Comparison of ENCODE assay signal across 1 cellular context in the genomic region with DNA sequence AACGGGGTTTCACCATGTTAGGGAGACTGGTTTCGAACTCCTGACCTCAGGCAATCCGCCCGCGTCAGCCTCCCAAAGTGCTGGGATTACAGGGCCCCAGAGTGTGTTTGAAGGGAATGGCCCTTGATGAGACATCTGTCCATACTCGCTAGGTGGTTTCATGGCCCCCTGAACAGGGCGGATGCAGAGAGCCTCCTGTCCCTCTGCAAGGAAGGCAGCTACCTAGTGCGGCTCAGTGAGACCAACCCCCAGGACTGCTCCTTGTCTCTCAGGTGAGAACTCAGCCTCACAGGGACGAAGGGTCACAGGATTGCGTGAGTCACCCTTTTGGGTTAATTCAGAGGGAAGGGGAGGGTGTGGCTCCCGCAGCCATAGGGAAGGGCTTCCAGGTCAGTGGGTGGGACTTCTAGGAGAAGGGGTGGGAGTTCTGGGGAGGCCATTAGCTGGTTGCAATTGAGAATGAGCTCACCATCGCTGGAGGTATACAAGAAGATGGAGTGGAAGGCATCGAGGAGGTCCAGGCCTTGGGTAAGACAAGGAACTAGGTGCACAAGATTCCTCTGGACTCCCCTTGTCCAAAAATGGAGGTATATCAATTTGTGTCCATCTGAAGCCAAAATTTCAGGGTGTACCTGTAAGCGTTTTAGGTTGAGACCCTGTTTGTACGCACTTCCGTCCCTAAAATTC.
TF ChIP-seq lines count a peak whose summit lies in the region.

No MANE protein-coding gene starts in this region.

TF ChIP-seq in H1, 55 proteins besides CTCF, POLR2A, EP300 and RAD21:
- TF ChIP-seq ZNF274 (IDR thresholded peaks at IDR 0.05; ENCODE audit: borderline replicate concordance, extremely low read depth, low read length) (no peak), POU5F1 (IDR thresholded peaks at IDR 0.05; ENCODE audit: low read depth, low read length) (no peak), YY1 (IDR thresholded peaks at IDR 0.05; ENCODE audit: low read depth, low read length) (no peak), EZH2 (IDR thresholded peaks at IDR 0.05; ENCODE audit: low read depth, low read length, severe bottlenecking) (no peak), GABPA (IDR thresholded peaks at IDR 0.05; ENCODE audit: borderline replicate concordance, insufficient read depth, low read length) (no peak), PHF8 (conservative IDR thresholded peaks at IDR 0.05; ENCODE audit: low read depth, low read length) (no peak), SAP30 (IDR thresholded peaks at IDR 0.05; ENCODE audit: insufficient read depth, insufficient replicate concordance, low read length) (no peak), NRF1 (IDR thresholded peaks at IDR 0.05; ENCODE audit: low read depth, low read length) (no peak), BACH1 (IDR thresholded peaks at IDR 0.05; ENCODE audit: low read length) (no peak), MAFK (IDR thresholded peaks at IDR 0.05; ENCODE audit: low read depth, low read length) (no peak), RNF2 (IDR thresholded peaks at IDR 0.05; ENCODE audit: borderline replicate concordance, low read depth, low read length, missing control alignments, poor library complexity, severe bottlenecking) (no peak), KDM4A (IDR thresholded peaks at IDR 0.05; ENCODE audit: low read depth, low read length, severe bottlenecking) (no peak)
- TF ChIP-seq, protein P1, sequence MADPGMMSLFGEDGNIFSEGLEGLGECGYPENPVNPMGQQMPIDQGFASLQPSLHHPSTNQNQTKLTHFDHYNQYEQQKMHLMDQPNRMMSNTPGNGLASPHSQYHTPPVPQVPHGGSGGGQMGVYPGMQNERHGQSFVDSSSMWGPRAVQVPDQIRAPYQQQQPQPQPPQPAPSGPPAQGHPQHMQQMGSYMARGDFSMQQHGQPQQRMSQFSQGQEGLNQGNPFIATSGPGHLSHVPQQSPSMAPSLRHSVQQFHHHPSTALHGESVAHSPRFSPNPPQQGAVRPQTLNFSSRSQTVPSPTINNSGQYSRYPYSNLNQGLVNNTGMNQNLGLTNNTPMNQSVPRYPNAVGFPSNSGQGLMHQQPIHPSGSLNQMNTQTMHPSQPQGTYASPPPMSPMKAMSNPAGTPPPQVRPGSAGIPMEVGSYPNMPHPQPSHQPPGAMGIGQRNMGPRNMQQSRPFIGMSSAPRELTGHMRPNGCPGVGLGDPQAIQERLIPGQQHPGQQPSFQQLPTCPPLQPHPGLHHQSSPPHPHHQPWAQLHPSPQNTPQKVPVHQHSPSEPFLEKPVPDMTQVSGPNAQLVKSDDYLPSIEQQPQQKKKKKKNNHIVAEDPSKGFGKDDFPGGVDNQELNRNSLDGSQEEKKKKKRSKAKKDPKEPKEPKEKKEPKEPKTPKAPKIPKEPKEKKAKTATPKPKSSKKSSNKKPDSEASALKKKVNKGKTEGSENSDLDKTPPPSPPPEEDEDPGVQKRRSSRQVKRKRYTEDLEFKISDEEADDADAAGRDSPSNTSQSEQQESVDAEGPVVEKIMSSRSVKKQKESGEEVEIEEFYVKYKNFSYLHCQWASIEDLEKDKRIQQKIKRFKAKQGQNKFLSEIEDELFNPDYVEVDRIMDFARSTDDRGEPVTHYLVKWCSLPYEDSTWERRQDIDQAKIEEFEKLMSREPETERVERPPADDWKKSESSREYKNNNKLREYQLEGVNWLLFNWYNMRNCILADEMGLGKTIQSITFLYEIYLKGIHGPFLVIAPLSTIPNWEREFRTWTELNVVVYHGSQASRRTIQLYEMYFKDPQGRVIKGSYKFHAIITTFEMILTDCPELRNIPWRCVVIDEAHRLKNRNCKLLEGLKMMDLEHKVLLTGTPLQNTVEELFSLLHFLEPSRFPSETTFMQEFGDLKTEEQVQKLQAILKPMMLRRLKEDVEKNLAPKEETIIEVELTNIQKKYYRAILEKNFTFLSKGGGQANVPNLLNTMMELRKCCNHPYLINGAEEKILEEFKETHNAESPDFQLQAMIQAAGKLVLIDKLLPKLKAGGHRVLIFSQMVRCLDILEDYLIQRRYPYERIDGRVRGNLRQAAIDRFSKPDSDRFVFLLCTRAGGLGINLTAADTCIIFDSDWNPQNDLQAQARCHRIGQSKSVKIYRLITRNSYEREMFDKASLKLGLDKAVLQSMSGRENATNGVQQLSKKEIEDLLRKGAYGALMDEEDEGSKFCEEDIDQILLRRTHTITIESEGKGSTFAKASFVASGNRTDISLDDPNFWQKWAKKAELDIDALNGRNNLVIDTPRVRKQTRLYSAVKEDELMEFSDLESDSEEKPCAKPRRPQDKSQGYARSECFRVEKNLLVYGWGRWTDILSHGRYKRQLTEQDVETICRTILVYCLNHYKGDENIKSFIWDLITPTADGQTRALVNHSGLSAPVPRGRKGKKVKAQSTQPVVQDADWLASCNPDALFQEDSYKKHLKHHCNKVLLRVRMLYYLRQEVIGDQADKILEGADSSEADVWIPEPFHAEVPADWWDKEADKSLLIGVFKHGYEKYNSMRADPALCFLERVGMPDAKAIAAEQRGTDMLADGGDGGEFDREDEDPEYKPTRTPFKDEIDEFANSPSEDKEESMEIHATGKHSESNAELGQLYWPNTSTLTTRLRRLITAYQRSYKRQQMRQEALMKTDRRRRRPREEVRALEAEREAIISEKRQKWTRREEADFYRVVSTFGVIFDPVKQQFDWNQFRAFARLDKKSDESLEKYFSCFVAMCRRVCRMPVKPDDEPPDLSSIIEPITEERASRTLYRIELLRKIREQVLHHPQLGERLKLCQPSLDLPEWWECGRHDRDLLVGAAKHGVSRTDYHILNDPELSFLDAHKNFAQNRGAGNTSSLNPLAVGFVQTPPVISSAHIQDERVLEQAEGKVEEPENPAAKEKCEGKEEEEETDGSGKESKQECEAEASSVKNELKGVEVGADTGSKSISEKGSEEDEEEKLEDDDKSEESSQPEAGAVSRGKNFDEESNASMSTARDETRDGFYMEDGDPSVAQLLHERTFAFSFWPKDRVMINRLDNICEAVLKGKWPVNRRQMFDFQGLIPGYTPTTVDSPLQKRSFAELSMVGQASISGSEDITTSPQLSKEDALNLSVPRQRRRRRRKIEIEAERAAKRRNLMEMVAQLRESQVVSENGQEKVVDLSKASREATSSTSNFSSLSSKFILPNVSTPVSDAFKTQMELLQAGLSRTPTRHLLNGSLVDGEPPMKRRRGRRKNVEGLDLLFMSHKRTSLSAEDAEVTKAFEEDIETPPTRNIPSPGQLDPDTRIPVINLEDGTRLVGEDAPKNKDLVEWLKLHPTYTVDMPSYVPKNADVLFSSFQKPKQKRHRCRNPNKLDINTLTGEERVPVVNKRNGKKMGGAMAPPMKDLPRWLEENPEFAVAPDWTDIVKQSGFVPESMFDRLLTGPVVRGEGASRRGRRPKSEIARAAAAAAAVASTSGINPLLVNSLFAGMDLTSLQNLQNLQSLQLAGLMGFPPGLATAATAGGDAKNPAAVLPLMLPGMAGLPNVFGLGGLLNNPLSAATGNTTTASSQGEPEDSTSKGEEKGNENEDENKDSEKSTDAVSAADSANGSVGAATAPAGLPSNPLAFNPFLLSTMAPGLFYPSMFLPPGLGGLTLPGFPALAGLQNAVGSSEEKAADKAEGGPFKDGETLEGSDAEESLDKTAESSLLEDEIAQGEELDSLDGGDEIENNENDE (IDR thresholded peaks at IDR 0.05; ENCODE audit: insufficient replicate concordance, low read length): no peak
